In genomic region chr20:34262488-34263288, GRCh38 we compare ENCODE assay signal across 12 cellular contexts. TPM values are rescaled to one million over a fixed set of nuclear protein-coding genes. Genes with fewer than 3 reads are reported as not detected.
DNase-seq lines count a peak whose midpoint lies in the region; ATAC-seq lines count a peak whose summit lies in the region.
"Had no signal": no experiment of that assay in that cellular context is flagged by ENCODE, and none has a peak within 500 bp of the region (broad histone marks: within the 10 kb centered on the region; RNA-seq: fewer than 3 reads in every experiment).

No MANE protein-coding gene starts in this region.

- intact Hi-C loops in left ventricle myocardium superior (cut with micrococcal nuclease) = no loop called here

- ATAC-seq in left ventricle myocardium superior (peak; percentile 96), GM18861 (IDR thresholded peaks at IDR 0.05; ENCODE audit: unreplicated experiment) (no peak)

- peak; percentile 51 for DNase-seq in ELR (ENCODE audit: low read depth)
- DNase-seq in SKM-1 (lab: John Stamatoyannopoulos, UW; ENCODE audit: unreplicated experiment) = peak; percentile 40
- peak; percentile 58 for DNase-seq in left ventricle myocardium superior
- peak; percentile 49 for DNase-seq in renal cortical epithelial cell (ENCODE audit: low read depth)
- no peak for DNase-seq in GM19238 (ENCODE audit: insufficient read length, low spot score)
- no peak for DNase-seq in DMS79 treated with DMSO at 0.1 percent for 48 hours (lab: John Stamatoyannopoulos, UW)
- DNase-seq in NCI-H1417 treated with DMSO at 0.1 percent for 48 hours (lab: John Stamatoyannopoulos, UW) = no peak
- DNase-seq: dorsolateral prefrontal cortex, NCI-H1105 treated with DMSO at 0.1 percent for 48 hours, pancreas had no signal

RNA-seq across cellular contexts. Expression of gene ASIP, which starts 21.5 kb away (rescaled TPM):
- total RNA-seq in left ventricle myocardium superior = 9.5 TPM
- total RNA-seq in renal cortical epithelial cell = not detected in 2 replicates
- total RNA-seq: pancreas, thoracic aorta had no signal

RNA-seq across cellular contexts. Expression of gene AHCY, which starts 40.5 kb away (rescaled TPM):
- total RNA-seq in left ventricle myocardium superior (60.2 TPM), renal cortical epithelial cell (111 and 163 TPM in 2 replicates)

Comparison
In these comparisons a context has a peak if more than half of its experiments do, and no peak if none do; other contexts are left out.
1. DNase-seq: peak in ELR (single experiment), SKM-1 (single experiment), left ventricle myocardium superior (single experiment) and renal cortical epithelial cell (single experiment); none in GM19238 (single experiment), DMS79 treated with DMSO at 0.1 percent for 48 hours (single experiment) and NCI-H1417 treated with DMSO at 0.1 percent for 48 hours (single experiment).
2. RNA of gene ASIP, which starts 21.5 kb away (total RNA-seq): 9.5 TPM in left ventricle myocardium superior (single experiment); not detected in renal cortical epithelial cell; every median in the first group is over 10 times any median in the second.